In genomic region chr9:77883133-77883532, GRCh38 we compare ENCODE assay signal across 16 cellular contexts.
DNase-seq lines count a peak whose midpoint lies in the region; ATAC-seq, FAIRE-seq and TF ChIP-seq lines count a peak whose summit lies in the region.
"Had no signal": no experiment of that assay in that cellular context is flagged by ENCODE, and none has a peak within 500 bp of the region (broad histone marks: within the 10 kb centered on the region; RNA-seq: fewer than 3 reads in every experiment).

No MANE protein-coding gene starts in this region.

- peaks cover 8% of the 10 kb centered on the region for H3K4me1 Mint-ChIP-seq in activated T-cell treated with anti-CD3 and anti-CD28 coated beads, Interleukin-2, amount 50 U/mL, for 4 hours (ENCODE audit: low read depth)
- peaks cover 44% of the 10 kb centered on the region for H3K4me1 Mint-ChIP-seq in T-helper 2 cell treated with Interferon-gamma antibody and Interleukin-4, amounts not matched to agents 5 μg/mL and 100 μg/mL, for 36 hours (ENCODE audit: low read depth)
- peaks cover 32% of the 10 kb centered on the region for H3K4me1 Mint-ChIP-seq in stimulated activated naive CD8-positive, alpha-beta T cell treated with anti-CD3 and anti-CD28 coated beads, Interleukin-15, amount 100 ng/mL, for 72 hours
- H3K4me1 Mint-ChIP-seq: IgD-negative memory B cell had no signal

- no peak overlapping the region for H3K9ac ChIP-seq in K562 (ENCODE audit: insufficient read depth in 1 of 2, low read depth in 2 of 2, low read length in 2 of 2)

- peak overlapping the region; percentile 43 for H3K27ac Mint-ChIP-seq in T-helper 2 cell treated with Interferon-gamma antibody and Interleukin-4, amounts not matched to agents 5 μg/mL and 100 μg/mL, for 36 hours
- H3K27ac Mint-ChIP-seq in stimulated activated naive CD8-positive, alpha-beta T cell treated with anti-CD3 and anti-CD28 coated beads, Interleukin-15, amount 100 ng/mL, for 72 hours, result no peak overlapping the region
- H3K27ac Mint-ChIP-seq: CD4-positive, alpha-beta T cell; IgD-negative memory B cell had no signal

- TF ChIP-seq CTCF in K562 (IDR thresholded peaks at IDR 0.05 in 2 of 3, conservative IDR thresholded peaks at IDR 0.05 in 1 of 3; ENCODE audit: insufficient read depth in 2 of 3, low read depth in 1 of 3, low read length in 3 of 3), result no peak

- POLR2A ChIA-PET in K562 (lab: Yijun Ruan, JAX), result no interaction called here

- DNase-seq in activated T-cell treated with anti-CD3 and anti-CD28 coated beads, Interleukin-2, amount 50 U/mL, for 4 hours, result no peak
- DNase-seq in activated T-cell treated with anti-CD3 and anti-CD28 coated beads, Interleukin-2, amount 50 U/mL, for 48 hours, result no peak
- DNase-seq in T-helper 2 cell treated with Interferon-gamma antibody and Interleukin-4, amounts not matched to agents 5 μg/mL and 100 μg/mL, for 36 hours (ENCODE audit: low spot score), result peak; percentile 19
- DNase-seq in K562 (ENCODE audit: extremely low read depth in 1 of 4, low spot score in 3 of 4) (no peak), left ventricle myocardium superior (no peak)
- no peak for DNase-seq in stimulated activated naive CD8-positive, alpha-beta T cell treated with anti-CD3 and anti-CD28 coated beads, Interleukin-15, amount 100 ng/mL, for 72 hours
- DNase-seq: ACHN; Calu3; CD4-positive, alpha-beta T cell; DMS79; NCI-H1436 treated with DMSO at 0.1 percent for 48 hours; NCI-H2081; NCI-H226; PC-3 had no signal

- no peaks in the 10 kb centered on the region for H3K9me3 Mint-ChIP-seq in activated T-cell treated with anti-CD3 and anti-CD28 coated beads, Interleukin-2, amount 50 U/mL, for 4 hours
- no peaks in the 10 kb centered on the region for H3K9me3 Mint-ChIP-seq in T-helper 2 cell treated with Interferon-gamma antibody and Interleukin-4, amounts not matched to agents 5 μg/mL and 100 μg/mL, for 36 hours
- H3K9me3 Mint-ChIP-seq in stimulated activated naive CD8-positive, alpha-beta T cell treated with anti-CD3 and anti-CD28 coated beads, Interleukin-15, amount 100 ng/mL, for 72 hours, result no peaks in the 10 kb centered on the region
- H3K9me3 Mint-ChIP-seq: CD4-positive, alpha-beta T cell; IgD-negative memory B cell had no signal

- intact Hi-C loops in K562 (cut with micrococcal nuclease) (no loop called here), left ventricle myocardium superior (cut with micrococcal nuclease) (no loop called here)

- TF ChIP-seq EP300 in K562 (IDR thresholded peaks at IDR 0.05; ENCODE audit: low read length), result no peak

- H3K4me2 ChIP-seq in K562 (ENCODE audit: insufficient read depth, low read length), result no peak overlapping the region

- ATAC-seq in activated T-cell treated with anti-CD3 and anti-CD28 coated beads, Interleukin-2, amount 50 U/mL, for 4 hours, result peak; percentile 35 to 46
- ATAC-seq in K562 (peak; percentile 49), left ventricle myocardium superior (no peak), GM21423 (IDR thresholded peaks at IDR 0.05; ENCODE audit: unreplicated experiment) (no peak)
- ATAC-seq in stimulated activated naive CD8-positive, alpha-beta T cell treated with anti-CD3 and anti-CD28 coated beads, Interleukin-15, amount 100 ng/mL, for 72 hours, result peak; percentile 80
- ATAC-seq: PC-3 had no signal

- no peak overlapping the region for H3K4me3 Mint-ChIP-seq in activated T-cell treated with anti-CD3 and anti-CD28 coated beads, Interleukin-2, amount 50 U/mL, for 4 hours
- H3K4me3 Mint-ChIP-seq in T-helper 2 cell treated with Interferon-gamma antibody and Interleukin-4, amounts not matched to agents 5 μg/mL and 100 μg/mL, for 36 hours, result no peak overlapping the region
- H3K4me3 Mint-ChIP-seq in stimulated activated naive CD8-positive, alpha-beta T cell treated with anti-CD3 and anti-CD28 coated beads, Interleukin-15, amount 100 ng/mL, for 72 hours, result no peak overlapping the region
- H3K4me3 Mint-ChIP-seq: CD4-positive, alpha-beta T cell had no signal

- H3K9me1 ChIP-seq in K562 (ENCODE audit: control insufficient read depth, insufficient read depth, low read length), result no peaks in the 10 kb centered on the region

- H3K36me3 Mint-ChIP-seq in activated T-cell treated with anti-CD3 and anti-CD28 coated beads, Interleukin-2, amount 50 U/mL, for 4 hours (ENCODE audit: insufficient read depth), result peaks cover 5% of the 10 kb centered on the region
- H3K36me3 Mint-ChIP-seq in T-helper 2 cell treated with Interferon-gamma antibody and Interleukin-4, amounts not matched to agents 5 μg/mL and 100 μg/mL, for 36 hours (ENCODE audit: low read depth), result peaks cover 11% of the 10 kb centered on the region
- H3K36me3 Mint-ChIP-seq: IgD-negative memory B cell had no signal

- TF ChIP-seq RAD21 in K562 (CRISPR knock-in tag; conservative IDR thresholded peaks at IDR 0.05 in 1 of 2, IDR thresholded peaks at IDR 0.05 in 1 of 2), result no peak

- H3K4me3 ChIP-seq in K562, result no peak overlapping the region

- in situ Hi-C loops in K562 (cut with MboI), result no loop called here

- no peaks in the 10 kb centered on the region for H3K27me3 ChIP-seq in K562 (ENCODE audit: control insufficient read depth in 2 of 2, insufficient read depth in 2 of 2, low read length in 2 of 2)

- no peaks in the 10 kb centered on the region for H3K9me3 ChIP-seq in K562 (replicated peaks; ENCODE audit: control insufficient read depth, insufficient read depth, low read depth, low read length)

- H3K79me2 ChIP-seq in K562 (ENCODE audit: control insufficient read depth, insufficient read depth, low read length), result peaks cover 35% of the 10 kb centered on the region

- no peaks in the 10 kb centered on the region for H4K20me1 ChIP-seq in K562 (replicated peaks; ENCODE audit: control insufficient read depth, insufficient read depth, low read length)

- BruUV-seq in K562 (replicated peaks; lab: Mats Ljungman, UMichigan), result no TSS peak

- H3K27me3 Mint-ChIP-seq in activated T-cell treated with anti-CD3 and anti-CD28 coated beads, Interleukin-2, amount 50 U/mL, for 4 hours (ENCODE audit: low read depth), result no peaks in the 10 kb centered on the region
- no peaks in the 10 kb centered on the region for H3K27me3 Mint-ChIP-seq in T-helper 2 cell treated with Interferon-gamma antibody and Interleukin-4, amounts not matched to agents 5 μg/mL and 100 μg/mL, for 36 hours (ENCODE audit: low read depth)
- no peaks in the 10 kb centered on the region for H3K27me3 Mint-ChIP-seq in stimulated activated naive CD8-positive, alpha-beta T cell treated with anti-CD3 and anti-CD28 coated beads, Interleukin-15, amount 100 ng/mL, for 72 hours
- H3K27me3 Mint-ChIP-seq: CD4-positive, alpha-beta T cell; IgD-negative memory B cell had no signal

- CTCF ChIA-PET in K562 (lab: Yijun Ruan, JAX; ENCODE audit: low intra/inter-chr PET ratio), result no interaction called here

- no peak overlapping the region for H2AFZ ChIP-seq in K562 (ENCODE audit: low read depth, low read length)

- no peak for TF ChIP-seq POLR2A in K562 (conservative IDR thresholded peaks at IDR 0.05)

- no peak overlapping the region for H3K27ac ChIP-seq in K562 (ENCODE audit: extremely low read depth, low read depth, low read length)

- FAIRE-seq in K562 (lab: Jason Lieb, UNC), result peak; percentile 46

- H3K4me1 ChIP-seq in K562 (replicated peaks in 1 of 2; ENCODE audit: control insufficient read depth in 2 of 2, insufficient read depth in 2 of 2, low read length in 2 of 2), result peaks cover 0 to 23% of the 10 kb centered on the region in 2 experiments; a peak in 2 of 5 replicates

- H3K36me3 ChIP-seq in K562 (ENCODE audit: control insufficient read depth, insufficient read depth, low read length), result no peaks in the 10 kb centered on the region; the same call in 2 of the 3 replicates

TF ChIP-seq in K562, 482 proteins besides CTCF, POLR2A, EP300 and RAD21:
- TF ChIP-seq CREB3 (tag; conservative IDR thresholded peaks at IDR 0.05; ENCODE audit: low read depth) (no peak), TCF15 (CRISPR knock-in tag; IDR thresholded peaks at IDR 0.05) (no peak), TAF1 (IDR thresholded peaks at IDR 0.05; ENCODE audit: control insufficient read depth, extremely low read depth, insufficient read depth, low read length, severe bottlenecking) (no peak), NFE2 (IDR thresholded peaks at IDR 0.05; ENCODE audit: low read depth) (no peak), ERF (CRISPR knock-in tag; IDR thresholded peaks at IDR 0.05) (no peak), ZNF398 (CRISPR knock-in tag; IDR thresholded peaks at IDR 0.05) (no peak), MYNN (IDR thresholded peaks at IDR 0.05) (no peak), MYNN (CRISPR knock-in tag; IDR thresholded peaks at IDR 0.05) (no peak), ZNF124 (CRISPR knock-in tag; IDR thresholded peaks at IDR 0.05) (no peak)

Comparison
In these comparisons a context has a peak if more than half of its experiments do, and no peak if none do; other contexts are left out.
1. ATAC-seq: peak in activated T-cell treated with anti-CD3 and anti-CD28 coated beads, Interleukin-2, amount 50 U/mL, for 4 hours (2 of 2), K562 (single experiment) and stimulated activated naive CD8-positive, alpha-beta T cell treated with anti-CD3 and anti-CD28 coated beads, Interleukin-15, amount 100 ng/mL, for 72 hours (single experiment); none in left ventricle myocardium superior (single experiment) and GM21423 (single experiment).